10 cellular contexts compared by ENCODE assay signal in genomic region chr19:33394006-33394722, GRCh38. TPM values are rescaled to one million over a fixed set of nuclear protein-coding genes. Genes with fewer than 3 reads are reported as not detected.
DNase-seq lines count a peak whose midpoint lies in the region; ATAC-seq and TF ChIP-seq lines count a peak whose summit lies in the region.
"Had no signal": no experiment of that assay in that cellular context is flagged by ENCODE, and none has a peak within 500 bp of the region (broad histone marks: within the 10 kb centered on the region; RNA-seq: fewer than 3 reads in every experiment).

No MANE protein-coding gene starts in this region.

- H3K27me3 Mint-ChIP-seq in HFFc6 (ENCODE audit: insufficient read depth): peaks cover 4% of the 10 kb centered on the region

- H3K4me1 ChIP-seq in adipocyte (ENCODE audit: control insufficient read depth, insufficient read depth, low read length): peaks cover 73% of the 10 kb centered on the region
- H3K4me1 ChIP-seq in right atrium auricular region: peaks cover 0 to 85% of the 10 kb centered on the region in 2 donors
- H3K4me1 ChIP-seq in tibial artery: peaks cover 0 to 82% (median 48%) of the 10 kb centered on the region in 4 donors
- H3K4me1 ChIP-seq in prostate gland (replicated peaks): peaks cover 24% of the 10 kb centered on the region

- intact Hi-C loops in tibial artery (cut with DNase I; ENCODE audit: low total_unique reads) (no loop called here), prostate gland (cut with DNase I) (no loop called here)

- H3K27me3 ChIP-seq in adipocyte (replicated peaks; ENCODE audit: control insufficient read depth, insufficient read depth, low read length): no peaks in the 10 kb centered on the region
- H3K27me3 ChIP-seq in right atrium auricular region: no peaks in the 10 kb centered on the region
- no peaks in the 10 kb centered on the region for H3K27me3 ChIP-seq in tibial artery
- H3K27me3 ChIP-seq in prostate gland (replicated peaks; ENCODE audit: insufficient read depth): no peaks in the 10 kb centered on the region

- H3K9me3 ChIP-seq in adipocyte (ENCODE audit: control insufficient read depth, low read length): no peaks in the 10 kb centered on the region
- H3K9me3 ChIP-seq in right atrium auricular region: no peaks in the 10 kb centered on the region
- H3K9me3 ChIP-seq in tibial artery: no peaks in the 10 kb centered on the region
- no peaks in the 10 kb centered on the region for H3K9me3 ChIP-seq in prostate gland

- H3K27ac ChIP-seq in right atrium auricular region (no peak overlapping the region), tibial artery (no peak overlapping the region), prostate gland (no peak overlapping the region)

- WGBS in prostate gland: 51% methylated on average over 30 of the region's 30 CpGs

- H3K9ac ChIP-seq in adipocyte (ENCODE audit: low read length): peak overlapping the region; percentile 62

- no peaks in the 10 kb centered on the region for H3K9me3 Mint-ChIP-seq in HFFc6

- peaks cover 26% of the 10 kb centered on the region for H3K4me1 Mint-ChIP-seq in HFFc6 (ENCODE audit: low read depth)

- no peak for ATAC-seq in HG03097 (IDR thresholded peaks at IDR 0.05; ENCODE audit: low FRiP score, unreplicated experiment)
- ATAC-seq in SK-N-SH treated with all-trans-retinoic acid at 6 μM for 48 hours: no peak
- ATAC-seq: activated CD4-positive, CD25-positive, alpha-beta regulatory T cell treated with anti-CD3 and anti-CD28 coated beads, Interleukin-2, amount 50 U/mL, for 24 hours had no signal

- H3K4me3 ChIP-seq in adipocyte (ENCODE audit: low read length): peak overlapping the region; percentile 4
- H3K4me3 ChIP-seq in right atrium auricular region: no peak overlapping the region
- H3K4me3 ChIP-seq in tibial artery: no peak overlapping the region
- H3K4me3 ChIP-seq in prostate gland: no peak overlapping the region

- peak overlapping the region; percentile 43 for H3K4me3 Mint-ChIP-seq in HFFc6

- no peaks in the 10 kb centered on the region for H3K36me3 ChIP-seq in adipocyte (ENCODE audit: control insufficient read depth, insufficient read depth, low read length, severe bottlenecking)
- H3K36me3 ChIP-seq in right atrium auricular region: no peaks in the 10 kb centered on the region
- H3K36me3 ChIP-seq in tibial artery: peaks cover 0 to under 1% (median 0%) of the 10 kb centered on the region in 3 donors
- H3K36me3 ChIP-seq in prostate gland: no peaks in the 10 kb centered on the region

- H3K36me3 Mint-ChIP-seq in HFFc6 (ENCODE audit: low read depth): no peaks in the 10 kb centered on the region

- TF ChIP-seq POLR2A in prostate gland (IDR thresholded peaks at IDR 0.05): no peak

- H3K27ac Mint-ChIP-seq in HFFc6: peak overlapping the region; percentile 77

- no peak for TF ChIP-seq CTCF in HFFc6 (IDR thresholded peaks at IDR 0.05)
- TF ChIP-seq CTCF in right atrium auricular region (IDR thresholded peaks at IDR 0.05): no peak
- no peak for TF ChIP-seq CTCF in tibial artery (IDR thresholded peaks at IDR 0.05)
- TF ChIP-seq CTCF in prostate gland (IDR thresholded peaks at IDR 0.05): no peak

- DNase-seq in HFFc6 (peak; percentile 64), adipocyte (ENCODE audit: low read depth) (peak; percentile 65), right atrium auricular region (ENCODE audit: low spot score) (peak; percentile 91), tibial artery (peak; percentile 80 to 87), prostate gland (ENCODE audit: low spot score) (no peak)
- DNase-seq in activated CD8-positive, alpha-beta memory T cell treated with anti-CD3 and anti-CD28 coated beads for 24 hours: no peak
- DNase-seq: NCI-H2227 treated with DMSO at 0.1 percent for 48 hours had no signal

TF ChIP-seq in SK-N-SH treated with all-trans-retinoic acid at 6 μM for 48 hours, 23 proteins besides CTCF, POLR2A, EP300 and RAD21:
- TF ChIP-seq CSDC2 (CRISPR knock-in tag; IDR thresholded peaks at IDR 0.05) (no peak), SNAI2 (CRISPR knock-in tag; IDR thresholded peaks at IDR 0.05) (no peak)
- TF ChIP-seq, protein P1, sequence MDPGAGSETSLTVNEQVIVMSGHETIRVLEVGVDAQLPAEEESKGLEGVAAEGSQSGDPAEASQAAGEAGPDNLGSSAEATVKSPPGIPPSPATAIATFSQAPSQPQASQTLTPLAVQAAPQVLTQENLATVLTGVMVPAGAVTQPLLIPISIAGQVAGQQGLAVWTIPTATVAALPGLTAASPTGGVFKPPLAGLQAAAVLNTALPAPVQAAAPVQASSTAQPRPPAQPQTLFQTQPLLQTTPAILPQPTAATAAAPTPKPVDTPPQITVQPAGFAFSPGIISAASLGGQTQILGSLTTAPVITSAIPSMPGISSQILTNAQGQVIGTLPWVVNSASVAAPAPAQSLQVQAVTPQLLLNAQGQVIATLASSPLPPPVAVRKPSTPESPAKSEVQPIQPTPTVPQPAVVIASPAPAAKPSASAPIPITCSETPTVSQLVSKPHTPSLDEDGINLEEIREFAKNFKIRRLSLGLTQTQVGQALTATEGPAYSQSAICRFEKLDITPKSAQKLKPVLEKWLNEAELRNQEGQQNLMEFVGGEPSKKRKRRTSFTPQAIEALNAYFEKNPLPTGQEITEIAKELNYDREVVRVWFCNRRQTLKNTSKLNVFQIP (CRISPR knock-in tag; IDR thresholded peaks at IDR 0.05; ENCODE audit: borderline replicate concordance, low read depth): no peak

RNA-seq across cellular contexts. Expression of gene CEBPG, which starts 20.7 kb away (rescaled TPM):
- total RNA-seq in HFFc6 (2021; fragmentation: NEBNext Ultra II Directional; extraction: Animal tissue kit (Norgen Biotek cat#: 25700)): 10 to 100 TPM; 10.0 to 11.2 (median 10.4) TPM
- 10 to 100 TPM; 12.9 to 15.2 TPM for total RNA-seq in right atrium auricular region
- total RNA-seq in prostate gland: 10 to 100 TPM; 15.7 to 19.7 TPM

Comparison
In these comparisons a context has a peak if more than half of its experiments do, and no peak if none do; other contexts are left out.
1. DNase-seq: peak in HFFc6 (single experiment), adipocyte (single experiment), right atrium auricular region (single experiment) and tibial artery (2 of 2); none in prostate gland (single experiment) and activated CD8-positive, alpha-beta memory T cell treated with anti-CD3 and anti-CD28 coated beads for 24 hours (single experiment).